8 cellular contexts compared by ENCODE assay signal in the genomic region with DNA sequence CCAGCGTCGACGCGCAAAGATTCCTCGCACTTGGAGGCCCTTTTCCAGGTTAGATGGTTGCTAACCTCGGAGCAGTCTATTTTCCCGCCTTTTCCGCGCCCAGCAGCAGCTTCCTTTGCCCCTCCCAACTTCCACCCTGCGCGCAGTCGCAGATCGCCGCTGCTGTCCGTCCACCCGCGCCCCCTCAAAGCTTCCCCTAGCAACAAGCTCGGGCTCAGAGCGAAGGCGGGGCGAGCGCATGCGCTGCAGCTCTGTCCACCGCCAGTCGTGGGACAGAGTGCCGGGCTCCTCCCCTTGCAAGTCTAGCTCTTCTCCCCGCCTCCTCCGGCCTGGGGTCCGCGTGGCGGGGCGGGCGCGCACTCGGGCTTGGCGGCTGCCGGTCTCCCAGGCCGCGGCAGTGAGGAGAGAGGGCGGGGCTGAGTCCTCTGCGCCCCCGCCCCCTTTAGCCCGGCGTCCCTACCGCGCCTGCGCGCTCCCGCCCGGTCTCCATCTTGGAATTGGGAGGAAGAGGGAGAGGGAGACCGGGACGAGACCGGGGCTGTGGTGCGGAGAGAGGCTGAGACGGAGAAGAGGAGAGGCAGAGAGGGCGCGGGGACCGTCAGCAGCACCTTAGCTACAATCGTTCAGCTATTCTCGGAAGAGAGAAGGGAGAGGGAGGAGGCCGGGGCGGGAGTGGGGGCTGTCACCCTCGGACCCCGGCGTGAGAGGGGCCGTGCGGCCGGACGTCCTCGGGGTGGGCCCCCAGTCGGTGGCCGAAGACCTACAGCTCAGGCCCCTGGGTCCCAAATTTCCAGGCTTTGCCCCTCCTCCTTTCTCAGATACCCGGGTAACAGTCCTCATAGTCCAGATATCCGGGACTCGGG. TPM values are rescaled to one million over a fixed set of nuclear protein-coding genes. Genes with fewer than 3 reads are reported as not detected.
DNase-seq lines count a peak whose midpoint lies in the region; TF ChIP-seq lines count a peak whose summit lies in the region.

A gene (plus strand): TSS at position 485 of the 863 bp plus-strand sequence. CDS start 3,905 bp downstream, outside the sequence.

- H3K9ac ChIP-seq in neuronal stem cell (ENCODE audit: low read depth, low read length, poor library complexity) (peak within 1 kb of the TSS; percentile 91), subcutaneous abdominal adipose tissue (ENCODE audit: low read length in 5 of 5) (peak within 1 kb of the TSS; percentile 81 to 93 (median 87))

- peak; percentile 78 for TF ChIP-seq POLR2A in NB4 (IDR thresholded peaks at IDR 0.05; ENCODE audit: extremely low read depth, insufficient read length)

- H3K9me3 Mint-ChIP-seq in HFFc6, result peaks cover 6% of the 10 kb centered on the region; the same call in 1 of the 2 replicates

- H3K27ac Mint-ChIP-seq in HFFc6, result peak within 1 kb of the TSS; percentile 93

- H2AK5ac ChIP-seq in neuronal stem cell (ENCODE audit: low read depth, low read length), result peak within 1 kb of the TSS; percentile 25

- peaks cover 20 to 51% of the 10 kb centered on the region in 2 donors for H3K36me3 ChIP-seq in neuronal stem cell (replicated peaks in 1 of 2; ENCODE audit: control insufficient read depth in 2 of 2, insufficient read depth in 2 of 2, low read length in 2 of 2)
- H3K36me3 ChIP-seq in subcutaneous abdominal adipose tissue (ENCODE audit: control insufficient read depth in 5 of 5, insufficient read depth in 5 of 5, low read length in 5 of 5), result peaks cover under 1 to 36% (median 22%) of the 10 kb centered on the region in 5 donors

- H3K27me3 ChIP-seq in neuronal stem cell (ENCODE audit: control insufficient read depth in 3 of 3, insufficient read depth in 3 of 3, low read depth in 1 of 3, low read length in 3 of 3) (no peaks in the 10 kb centered on the region), subcutaneous abdominal adipose tissue (ENCODE audit: control insufficient read depth in 5 of 5, insufficient read depth in 4 of 5, low read length in 5 of 5) (no peaks in the 10 kb centered on the region)

- peak within 1 kb of the TSS; percentile 78 for H2BK5ac ChIP-seq in neuronal stem cell (ENCODE audit: low read length)

- no peak within 1 kb of the TSS for H2BK12ac ChIP-seq in neuronal stem cell (ENCODE audit: low read length)

- H3K4me2 ChIP-seq in neuronal stem cell (ENCODE audit: insufficient read depth, low read length, poor library complexity, severe bottlenecking), result peak within 1 kb of the TSS; percentile 80

- H4K8ac ChIP-seq in neuronal stem cell (ENCODE audit: low read depth, low read length), result no peak within 1 kb of the TSS

- peak within 1 kb of the TSS; percentile 87 for H2AFZ ChIP-seq in neuronal stem cell (ENCODE audit: low read length)

- H3K23ac ChIP-seq in neuronal stem cell (ENCODE audit: low read depth, low read length, poor library complexity), result peak within 1 kb of the TSS; percentile 90

- peak within 1 kb of the TSS; percentile 93 for H3K4me3 Mint-ChIP-seq in HFFc6

- peaks cover 9 to 10% of the 10 kb centered on the region in 2 donors for H3K9me3 ChIP-seq in neuronal stem cell (replicated peaks in 1 of 2; ENCODE audit: control insufficient read depth in 2 of 2, insufficient read depth in 1 of 2, low read depth in 1 of 2, low read length in 2 of 2)
- H3K9me3 ChIP-seq in subcutaneous abdominal adipose tissue (ENCODE audit: control insufficient read depth in 5 of 5, low read length in 5 of 5), result no peaks in the 10 kb centered on the region

- WGBS in neuronal stem cell (ENCODE audit: extremely low coverage in 2 of 2, insufficient read length in 2 of 2, insufficient replicate concordance in 1 of 2), 2 donors, result no CpG with 5 or more reads among the region's 75 CpGs

- H3K4me1 ChIP-seq in neuronal stem cell (ENCODE audit: control insufficient read depth in 2 of 2, insufficient read depth in 1 of 2, low read depth in 1 of 2, low read length in 2 of 2) (peaks cover 18 to 23% of the 10 kb centered on the region in 2 donors), subcutaneous abdominal adipose tissue (ENCODE audit: control insufficient read depth in 5 of 5, insufficient read depth in 5 of 5, low read length in 5 of 5) (peaks cover 12 to 53% (median 39%) of the 10 kb centered on the region in 5 donors)

- no peak for TF ChIP-seq CTCF in HFFc6 (IDR thresholded peaks at IDR 0.05)
- TF ChIP-seq CTCF in NB4 (IDR thresholded peaks at IDR 0.05; ENCODE audit: low read depth, low read length), result no peak

- no peak within 1 kb of the TSS for H3K14ac ChIP-seq in neuronal stem cell (ENCODE audit: low read length)

- H3K4me3 ChIP-seq in NB4 (ENCODE audit: low read depth, low read length), result peak within 1 kb of the TSS; percentile 87
- peak within 1 kb of the TSS; percentile 78 to 97 for H3K4me3 ChIP-seq in neuronal stem cell (ENCODE audit: low read length in 2 of 2)
- H3K4me3 ChIP-seq in subcutaneous abdominal adipose tissue (ENCODE audit: low read depth in 1 of 5, low read length in 5 of 5), result peak within 1 kb of the TSS; percentile 86 to 98 (median 90)

- H3K79me1 ChIP-seq in neuronal stem cell (ENCODE audit: low read depth, low read length), result peaks cover 13% of the 10 kb centered on the region

- no peak within 1 kb of the TSS for H2BK15ac ChIP-seq in neuronal stem cell (ENCODE audit: low read length)

- H3K27me3 Mint-ChIP-seq in HFFc6 (ENCODE audit: insufficient read depth), result peaks cover 8% of the 10 kb centered on the region; the same call in 1 of the 2 replicates

- peaks cover 34% of the 10 kb centered on the region for H3K4me1 Mint-ChIP-seq in HFFc6 (ENCODE audit: low read depth)

- no peak within 1 kb of the TSS for H2BK120ac ChIP-seq in neuronal stem cell (ENCODE audit: low read depth, low read length)

- H3K4ac ChIP-seq in neuronal stem cell (ENCODE audit: low read length), result peak within 1 kb of the TSS; percentile 4

- H3K27ac ChIP-seq in neuronal stem cell (replicated peaks; ENCODE audit: low read length), result peak within 1 kb of the TSS; percentile 86
- H3K27ac ChIP-seq in subcutaneous abdominal adipose tissue (ENCODE audit: low read depth, low read length), result peak within 1 kb of the TSS; percentile 69

- H3K18ac ChIP-seq in neuronal stem cell (ENCODE audit: low read length), result peak within 1 kb of the TSS; percentile 86

- no peak within 1 kb of the TSS for H4K91ac ChIP-seq in neuronal stem cell (ENCODE audit: low read depth, low read length, poor library complexity)

- DNase-seq in GM04504 (ENCODE audit: low read depth), result peak; percentile 96
- DNase-seq in HFFc6, result peak; percentile 99
- DNase-seq in NB4 (ENCODE audit: low read depth), result peak; percentile 99
- peak; percentile 99 for DNase-seq in SK-N-DZ (ENCODE audit: low spot score)
- peak; percentile 97 for DNase-seq in activated naive CD4-positive, alpha-beta T cell treated with Interleukin-2 at 50 U/mL for 16 hours
- peak; percentile 97 for DNase-seq in foreskin melanocyte
- DNase-seq in neuronal stem cell (ENCODE audit: low spot score), result peak; percentile 100

- peaks cover 32% of the 10 kb centered on the region for H3K36me3 Mint-ChIP-seq in HFFc6 (ENCODE audit: low read depth)

RNA-seq across cellular contexts. Expression of the gene that starts here (rescaled TPM):
- 10 to 100 TPM; 50.4 to 56.9 (median 53.0) TPM for total RNA-seq in HFFc6 (2021; fragmentation: NEBNext Ultra II Directional; extraction: Animal tissue kit (Norgen Biotek cat#: 25700))
- 33.1 and 34.0 TPM in 2 replicates for polyA plus RNA-seq in SK-N-DZ (2014; cell fraction: cytosol; rRNA removed)
- 80.7 and 90.5 TPM in 2 replicates for polyA plus RNA-seq in SK-N-DZ (2014; cell fraction: nucleus; rRNA removed)
- polyA plus RNA-seq in neuronal stem cell (2013, experiment 1 of 2), result 19.9 TPM
- 19.4 TPM for polyA plus RNA-seq in neuronal stem cell (2013, experiment 2 of 2)

Comparison
In these comparisons a context has a peak if more than half of its experiments do, and no peak if none do; other contexts are left out.
1. Peak in every context shown above with its lines: DNase-seq, H3K4me3 ChIP-seq and H3K27ac ChIP-seq.